Comparison of ENCODE assay signal across 27 cellular contexts in genomic region chr10:13437026-13437555, GRCh38.
"Had no signal": no experiment of that assay in that cellular context is flagged by ENCODE, and none has a peak within 500 bp of the region (broad histone marks: within the 10 kb centered on the region; RNA-seq: fewer than 3 reads in every experiment).

No MANE protein-coding gene starts in this region.

- H3K4me3 Mint-ChIP-seq: activated B cell treated with CpG ODN at 0.5 μM for 24 hours; activated CD8-positive, alpha-beta T cell treated with anti-CD3 and anti-CD28 coated beads for 36 hours; activated naive CD4-positive, alpha-beta T cell treated with anti-CD3 and anti-CD28 coated beads, Interleukin-2, amount 50 U/mL, for 24 hours; activated T-cell treated with anti-CD3 and anti-CD28 coated beads, Interleukin-2, amount 50 U/mL, for 4 hours; activated T-helper 17 cell treated with anti-CD3 and anti-CD28 coated beads, Interleukin-2, amount 50 U/mL, for 72 hours; mesothelial cell of epicardium; nephron progenitor cell; stimulated activated effector memory CD8-positive, alpha-beta T cell treated with anti-CD3 and anti-CD28 coated beads, Interleukin-12 subunit alpha, Interleukin-12 subunit beta, amount 100 ng/mL, for 72 hours; stimulated activated naive CD8-positive, alpha-beta T cell treated with anti-CD3 and anti-CD28 coated beads, Interleukin-15, Interleukin-2, amounts not matched to agents 100 ng/mL and 50 ng/mL, for 24 hours; T-helper 2 cell treated with Interferon-gamma antibody and Interleukin-4, amounts not matched to agents 5 μg/mL and 100 μg/mL, for 36 hours had no signal

- H3K9me3 Mint-ChIP-seq: activated B cell treated with CpG ODN at 0.5 μM for 24 hours; activated CD8-positive, alpha-beta T cell treated with anti-CD3 and anti-CD28 coated beads for 36 hours; activated naive CD4-positive, alpha-beta T cell treated with anti-CD3 and anti-CD28 coated beads, Interleukin-2, amount 50 U/mL, for 24 hours; activated T-cell treated with anti-CD3 and anti-CD28 coated beads, Interleukin-2, amount 50 U/mL, for 4 hours; activated T-helper 17 cell treated with anti-CD3 and anti-CD28 coated beads, Interleukin-2, amount 50 U/mL, for 72 hours; mesothelial cell of epicardium; naive B cell; nephron progenitor cell; stimulated activated effector memory CD8-positive, alpha-beta T cell treated with anti-CD3 and anti-CD28 coated beads, Interleukin-12 subunit alpha, Interleukin-12 subunit beta, amount 100 ng/mL, for 72 hours; stimulated activated naive CD8-positive, alpha-beta T cell treated with anti-CD3 and anti-CD28 coated beads, Interleukin-15, Interleukin-2, amounts not matched to agents 100 ng/mL and 50 ng/mL, for 24 hours; T-helper 2 cell treated with Interferon-gamma antibody and Interleukin-4, amounts not matched to agents 5 μg/mL and 100 μg/mL, for 36 hours had no signal

- ATAC-seq: activated CD8-positive, alpha-beta T cell treated with anti-CD3 and anti-CD28 coated beads for 36 hours; activated T-cell treated with anti-CD3 and anti-CD28 coated beads, Interleukin-2, amount 50 U/mL, for 4 hours; activated T-helper 17 cell treated with anti-CD3 and anti-CD28 coated beads, Interleukin-2, amount 50 U/mL, for 72 hours; esophagus mucosa; heart left ventricle; left ventricle myocardium superior; sciatic nerve; stimulated activated effector memory CD8-positive, alpha-beta T cell treated with anti-CD3 and anti-CD28 coated beads, Interleukin-12 subunit alpha, Interleukin-12 subunit beta, amount 100 ng/mL, for 72 hours had no signal

- H3K36me3 Mint-ChIP-seq: activated naive CD4-positive, alpha-beta T cell treated with anti-CD3 and anti-CD28 coated beads, Interleukin-2, amount 50 U/mL, for 24 hours; mesothelial cell of epicardium; naive B cell; stimulated activated effector memory CD8-positive, alpha-beta T cell treated with anti-CD3 and anti-CD28 coated beads, Interleukin-12 subunit alpha, Interleukin-12 subunit beta, amount 100 ng/mL, for 72 hours had no signal

- H3K4me3 ChIP-seq: breast epithelium, heart left ventricle, skin epidermis, thoracic aorta, uterus had no signal

- DNase-seq: activated B cell treated with CpG ODN at 0.5 μM for 24 hours; activated CD4-positive, alpha-beta T cell treated with anti-CD3 and anti-CD28 coated beads, Interleukin-2, amount 50 U/mL, for 1 hour; activated CD8-positive, alpha-beta T cell treated with anti-CD3 and anti-CD28 coated beads for 36 hours; activated T-cell treated with anti-CD3 and anti-CD28 coated beads, Interleukin-2, amount 50 U/mL, for 4 hours; central memory CD4-positive, alpha-beta T cell; foreskin fibroblast; heart left ventricle; hypothalamus; left ventricle myocardium superior; naive B cell; nephron progenitor cell; nucleus accumbens; stimulated activated CD4-positive, alpha-beta T cell treated with anti-CD3 and anti-CD28 coated beads, Interleukin-4, amount 100 ng/mL, for 24 hours; T-helper 1 cell; trophoblast cell; uterus had no signal

- H3K36me3 ChIP-seq: breast epithelium, heart left ventricle, thoracic aorta, uterus had no signal

- H3K4me1 ChIP-seq: breast epithelium, uterus had no signal

- H3K27me3 ChIP-seq: uterus had no signal

- H3K9me3 ChIP-seq: breast epithelium, heart left ventricle, thoracic aorta, uterus had no signal

- H3K27ac Mint-ChIP-seq: activated B cell treated with CpG ODN at 0.5 μM for 24 hours; activated CD8-positive, alpha-beta T cell treated with anti-CD3 and anti-CD28 coated beads for 36 hours; activated naive CD4-positive, alpha-beta T cell treated with anti-CD3 and anti-CD28 coated beads, Interleukin-2, amount 50 U/mL, for 24 hours; activated T-helper 17 cell treated with anti-CD3 and anti-CD28 coated beads, Interleukin-2, amount 50 U/mL, for 72 hours; mesothelial cell of epicardium; naive B cell; stimulated activated effector memory CD8-positive, alpha-beta T cell treated with anti-CD3 and anti-CD28 coated beads, Interleukin-12 subunit alpha, Interleukin-12 subunit beta, amount 100 ng/mL, for 72 hours; stimulated activated naive CD8-positive, alpha-beta T cell treated with anti-CD3 and anti-CD28 coated beads, Interleukin-15, Interleukin-2, amounts not matched to agents 100 ng/mL and 50 ng/mL, for 24 hours; T-helper 2 cell treated with Interferon-gamma antibody and Interleukin-4, amounts not matched to agents 5 μg/mL and 100 μg/mL, for 36 hours had no signal

- H3K27ac ChIP-seq: breast epithelium, heart left ventricle, skin epidermis, thoracic aorta, uterus had no signal
